In genomic region chr2:208062113-208062512, GRCh38 we compare ENCODE assay signal across 1 cellular context.
A peak's percentile ranks its signal among the peaks of the same experiment; 100 is the strongest.
TF ChIP-seq lines count a peak whose summit lies in the region.

No MANE protein-coding gene starts in this region.

TF ChIP-seq in K562, 482 proteins besides CTCF, POLR2A, EP300 and RAD21 (continued from another document):
- no peak for TF ChIP-seq ARID4B (CRISPR knock-in tag; IDR thresholded peaks at IDR 0.05)
- TF ChIP-seq ZNF740 (CRISPR knock-in tag; IDR thresholded peaks at IDR 0.05) = no peak
- TF ChIP-seq ZNF740 (tag; IDR thresholded peaks at IDR 0.05) = no peak
- no peak for TF ChIP-seq ZNF507 (tag; conservative IDR thresholded peaks at IDR 0.05)
- no peak for TF ChIP-seq ZNF57 (CRISPR knock-in tag; IDR thresholded peaks at IDR 0.05)
- no peak for TF ChIP-seq SMARCB1 (IDR thresholded peaks at IDR 0.05; ENCODE audit: insufficient read length, low read depth)
- TF ChIP-seq GABPB1 (CRISPR knock-in tag; IDR thresholded peaks at IDR 0.05) = no peak
- no peak for TF ChIP-seq ZNF79 (CRISPR knock-in tag; IDR thresholded peaks at IDR 0.05; ENCODE audit: low read depth)
- TF ChIP-seq CBX5 (IDR thresholded peaks at IDR 0.05; ENCODE audit: borderline replicate concordance, low read depth) = no peak
- TF ChIP-seq E2F3 (CRISPR knock-in tag; IDR thresholded peaks at IDR 0.05) = no peak
- TF ChIP-seq DEAF1 (CRISPR knock-in tag; IDR thresholded peaks at IDR 0.05) = peak; percentile 43; the same call in 1 of the 2 replicates
- TF ChIP-seq MAZ (CRISPR knock-in tag; conservative IDR thresholded peaks at IDR 0.05 in 1 of 2, IDR thresholded peaks at IDR 0.05 in 1 of 2) = no peak
- TF ChIP-seq HLTF (IDR thresholded peaks at IDR 0.05) = no peak
- no peak for TF ChIP-seq NR3C1 (CRISPR knock-in tag; IDR thresholded peaks at IDR 0.05)
- no peak for TF ChIP-seq IRF1 (CRISPR knock-in tag; IDR thresholded peaks at IDR 0.05; ENCODE audit: borderline replicate concordance)
- no peak for TF ChIP-seq ZZZ3 (IDR thresholded peaks at IDR 0.05)
- no peak for TF ChIP-seq FOS (IDR thresholded peaks at IDR 0.05; ENCODE audit: extremely low read depth, insufficient read length)
- no peak for TF ChIP-seq HOXB6 (CRISPR knock-in tag; IDR thresholded peaks at IDR 0.05; ENCODE audit: borderline replicate concordance)
- peak; percentile 52; the same call in 1 of the 2 replicates for TF ChIP-seq FOXM1 (IDR thresholded peaks at IDR 0.05; ENCODE audit: low read depth)
- TF ChIP-seq FOXM1 (CRISPR knock-in tag; IDR thresholded peaks at IDR 0.05; ENCODE audit: low read depth) = no peak
- no peak for TF ChIP-seq RBBP5 (IDR thresholded peaks at IDR 0.05; ENCODE audit: borderline replicate concordance, insufficient read depth, low read length, poor library complexity, severe bottlenecking)
- TF ChIP-seq RCOR1 (IDR thresholded peaks at IDR 0.05; ENCODE audit: borderline replicate concordance in 1 of 2, low read depth in 2 of 2, low read length in 2 of 2) = peak in 1 of 2 experiments; percentile 31; a peak in 1 of 4 replicates
- no peak for TF ChIP-seq ZNF707 (CRISPR knock-in tag; conservative IDR thresholded peaks at IDR 0.05)
- TF ChIP-seq MYC (IDR thresholded peaks at IDR 0.05; ENCODE audit: low read depth, low read length) = no peak
- no peak for TF ChIP-seq MYC (CRISPR knock-in tag; IDR thresholded peaks at IDR 0.05; ENCODE audit: borderline replicate concordance, low read depth)
- TF ChIP-seq ZNF584 (CRISPR knock-in tag; IDR thresholded peaks at IDR 0.05; ENCODE audit: low read depth) = no peak
